ENCODE assay signal across 1 cellular context in the genomic region with DNA sequence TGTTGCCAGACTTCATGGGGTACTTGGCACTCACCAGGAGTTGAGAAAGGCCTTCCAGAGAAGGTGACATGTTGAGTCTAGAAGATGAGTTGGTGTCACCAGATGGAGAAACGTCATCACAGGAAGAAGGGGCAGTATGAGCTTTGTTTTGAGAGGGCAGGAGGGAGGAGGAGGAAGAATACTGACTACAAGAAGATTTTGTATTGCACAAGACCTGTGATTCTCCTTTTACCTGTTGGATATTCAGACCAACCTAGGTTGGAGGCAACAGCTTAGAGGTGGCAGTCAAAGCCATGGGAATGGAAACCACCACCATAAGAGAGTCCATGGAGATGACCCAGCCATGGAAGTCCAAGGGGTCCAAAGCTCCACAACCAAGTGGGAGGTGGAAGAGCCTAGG.
TF ChIP-seq lines count a peak whose summit lies in the region.

No MANE protein-coding gene starts in this region.

TF ChIP-seq in IMR-90, 13 proteins besides CTCF, POLR2A, EP300 and RAD21:
- TF ChIP-seq MXI1 (IDR thresholded peaks at IDR 0.05; ENCODE audit: borderline replicate concordance, low read depth, low read length) = no peak
- no peak for TF ChIP-seq CHD1 (IDR thresholded peaks at IDR 0.05; ENCODE audit: low read depth, low read length)
- TF ChIP-seq FOS (IDR thresholded peaks at IDR 0.05; ENCODE audit: low read depth, low read length) = no peak
- peak; percentile 58 for TF ChIP-seq CEBPB (IDR thresholded peaks at IDR 0.05; ENCODE audit: low read depth, low read length)
- TF ChIP-seq MAFK (IDR thresholded peaks at IDR 0.05; ENCODE audit: low read depth, low read length) = no peak
- TF ChIP-seq, protein P1, sequence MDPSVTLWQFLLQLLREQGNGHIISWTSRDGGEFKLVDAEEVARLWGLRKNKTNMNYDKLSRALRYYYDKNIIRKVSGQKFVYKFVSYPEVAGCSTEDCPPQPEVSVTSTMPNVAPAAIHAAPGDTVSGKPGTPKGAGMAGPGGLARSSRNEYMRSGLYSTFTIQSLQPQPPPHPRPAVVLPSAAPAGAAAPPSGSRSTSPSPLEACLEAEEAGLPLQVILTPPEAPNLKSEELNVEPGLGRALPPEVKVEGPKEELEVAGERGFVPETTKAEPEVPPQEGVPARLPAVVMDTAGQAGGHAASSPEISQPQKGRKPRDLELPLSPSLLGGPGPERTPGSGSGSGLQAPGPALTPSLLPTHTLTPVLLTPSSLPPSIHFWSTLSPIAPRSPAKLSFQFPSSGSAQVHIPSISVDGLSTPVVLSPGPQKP (IDR thresholded peaks at IDR 0.05; ENCODE audit: borderline replicate concordance, low read depth, low read length) = no peak
- no peak for TF ChIP-seq RFX5 (IDR thresholded peaks at IDR 0.05; ENCODE audit: low read depth, low read length)
